1 cellular context compared by ENCODE assay signal in the genomic region with DNA sequence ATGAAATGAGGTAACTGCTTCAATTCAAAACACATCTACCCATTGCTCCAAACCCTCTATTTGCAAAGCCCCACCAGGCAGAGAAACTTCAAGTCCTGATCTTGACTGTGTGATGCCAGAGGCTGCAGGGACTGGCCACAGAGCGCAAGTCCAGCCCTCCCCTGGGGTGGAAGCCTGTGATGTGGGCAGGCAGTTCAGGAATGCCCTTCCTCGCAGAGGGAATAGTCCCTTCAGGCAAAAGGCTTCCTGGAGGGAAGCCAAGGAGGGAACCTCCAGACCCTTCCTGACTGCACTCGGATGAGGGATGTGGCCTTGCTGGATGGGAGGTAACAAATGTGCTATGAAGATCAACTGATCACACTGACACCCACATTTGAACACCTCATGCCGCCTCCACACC.
TF ChIP-seq lines count a peak whose summit lies in the region.

No MANE protein-coding gene starts in this region.

TF ChIP-seq in SK-N-SH treated with all-trans-retinoic acid at 6 μM for 48 hours, 23 proteins besides CTCF, POLR2A, EP300 and RAD21 (continued from another document):
- TF ChIP-seq TCF4 (CRISPR knock-in tag; IDR thresholded peaks at IDR 0.05; ENCODE audit: borderline replicate concordance) (no peak), ZC3H10 (CRISPR knock-in tag; IDR thresholded peaks at IDR 0.05) (no peak), ARNTL (CRISPR knock-in tag; IDR thresholded peaks at IDR 0.05; ENCODE audit: borderline replicate concordance, low read depth) (no peak)
